In the genomic region with DNA sequence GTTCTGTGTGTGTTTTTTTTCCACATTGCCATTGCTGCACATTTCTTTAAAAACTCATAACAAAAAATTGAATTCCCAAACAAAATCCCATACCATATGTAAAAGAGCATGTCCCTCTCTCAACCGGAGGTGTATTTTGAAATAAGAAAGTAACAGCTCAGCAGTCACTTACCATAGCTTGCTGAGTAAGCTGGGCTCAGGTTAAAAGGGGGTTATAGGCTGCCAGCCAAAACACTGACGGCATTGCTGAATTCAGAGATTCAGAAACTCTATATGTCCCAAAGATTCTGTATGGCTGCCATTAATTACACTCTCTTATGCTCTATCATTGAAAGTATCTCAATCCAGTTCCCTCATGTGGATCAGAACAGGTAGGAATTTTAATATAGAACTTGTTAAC, we compare ENCODE assay signal across 17 cellular contexts.
DNase-seq lines count a peak whose midpoint lies in the region; ATAC-seq and TF ChIP-seq lines count a peak whose summit lies in the region.
"Had no signal": no experiment of that assay in that cellular context is flagged by ENCODE, and none has a peak within 500 bp of the region (broad histone marks: within the 10 kb centered on the region; RNA-seq: fewer than 3 reads in every experiment).

No MANE protein-coding gene starts in this region.

- POLR2A ChIA-PET in IMR-90 (lab: Charles Lee; ENCODE audit: unreplicated experiment) = no interaction called here

- H2AK9ac ChIP-seq in IMR-90 (replicated peaks; ENCODE audit: low read depth, low read length, poor library complexity) = no peak overlapping the region

- DNase-seq in IMR-90 = peak; percentile 4
- peak; percentile 45 for DNase-seq in NCI-H69 (lab: John Stamatoyannopoulos, UW)
- DNase-seq in iris pigment epithelial cell (ENCODE audit: low read depth) = peak; percentile 15
- DNase-seq in Kasumi-1 (lab: John Stamatoyannopoulos, UW) = no peak
- DNase-seq in NCI-H2029 treated with DMSO at 0.1 percent for 48 hours (lab: John Stamatoyannopoulos, UW) = no peak
- DNase-seq in UCSD-AML1 (lab: John Stamatoyannopoulos, UW; ENCODE audit: unreplicated experiment) = no peak
- DNase-seq: Caco-2; CD4-positive, CD25-positive, alpha-beta regulatory T cell; CD8-positive, alpha-beta T cell; DMS153; DND-41; GM23248; H7; HCEC 1CT had no signal

- no peak overlapping the region for H4K5ac ChIP-seq in IMR-90 (ENCODE audit: low read depth, low read length)

- H2BK5ac ChIP-seq in IMR-90 (ENCODE audit: low read depth, low read length, poor library complexity, severe bottlenecking) = no peak overlapping the region

- H3K4ac ChIP-seq in IMR-90 (ENCODE audit: low read depth, low read length) = no peak overlapping the region

- no peak overlapping the region for H2AFZ ChIP-seq in IMR-90 (replicated peaks; ENCODE audit: low read length, poor library complexity)
- H2AFZ ChIP-seq: GM23248 had no signal

- H3K4me1 ChIP-seq in IMR-90 (ENCODE audit: control insufficient read depth, insufficient read depth, low read length) = no peaks in the 10 kb centered on the region
- H3K4me1 ChIP-seq: Caco-2 had no signal

- no peak overlapping the region for H4K91ac ChIP-seq in IMR-90 (ENCODE audit: insufficient read depth, low read depth, low read length)

- H2BK15ac ChIP-seq in IMR-90 (ENCODE audit: low read depth, low read length) = no peak overlapping the region

- no peak overlapping the region for H2BK120ac ChIP-seq in IMR-90 (ENCODE audit: low read depth, low read length)

- no peak for TF ChIP-seq CTCF in IMR-90 (conservative IDR thresholded peaks at IDR 0.05; ENCODE audit: low read depth, low read length)

- dilution Hi-C loops in IMR-90 (cut with HindIII; ENCODE audit: low sequenced_read_pairs, unreplicated experiment) = no loop called here

- H2AK5ac ChIP-seq in IMR-90 (ENCODE audit: low read depth, low read length) = no peak overlapping the region

- no peak overlapping the region for H3K9ac ChIP-seq in IMR-90 (ENCODE audit: low read depth, low read length)
- H3K9ac ChIP-seq: BLaER1, GM23248 had no signal

- no peak for TF ChIP-seq POLR2A in IMR-90 (IDR thresholded peaks at IDR 0.05; ENCODE audit: low read depth, low read length)

- H3K14ac ChIP-seq in IMR-90 (replicated peaks; ENCODE audit: low read depth, low read length) = no peak overlapping the region

- H2BK20ac ChIP-seq in IMR-90 (ENCODE audit: low read depth, low read length) = no peak overlapping the region

- no peak overlapping the region for H3K27ac ChIP-seq in IMR-90 (ENCODE audit: insufficient read depth, low read length)
- H3K27ac ChIP-seq: 22Rv1, BLaER1, C4-2B, GM23248 had no signal

- WGBS in IMR-90 (ENCODE audit: extremely low coverage in 2 of 2, insufficient read length in 1 of 2), 2 experiments = no CpG with 5 or more reads among the region's 2 CpGs

- H3K18ac ChIP-seq in IMR-90 (ENCODE audit: low read depth, low read length) = no peak overlapping the region

- no peaks in the 10 kb centered on the region for H3K9me3 ChIP-seq in IMR-90 (ENCODE audit: control insufficient read depth, insufficient read depth, low read length)
- H3K9me3 ChIP-seq: BLaER1 had no signal

- H3K79me1 ChIP-seq in IMR-90 (ENCODE audit: low read depth in 1 of 2, low read length in 2 of 2) = no peaks in the 10 kb centered on the region

- no peak overlapping the region for H4K8ac ChIP-seq in IMR-90 (ENCODE audit: low read depth in 2 of 2, low read length in 2 of 2)

- no peak overlapping the region for H3K23ac ChIP-seq in IMR-90 (ENCODE audit: low read depth, low read length)

- BruUV-seq in IMR-90 (replicated peaks; lab: Mats Ljungman, UMichigan) = no TSS peak

- H3K9me1 ChIP-seq in IMR-90 (ENCODE audit: insufficient read depth, low read length) = no peaks in the 10 kb centered on the region

- no peak overlapping the region for H3K4me3 ChIP-seq in IMR-90 (ENCODE audit: insufficient read depth, low read depth, low read length)
- H3K4me3 ChIP-seq: BLaER1, GM23248 had no signal

- intact Hi-C loops in IMR-90 (cut with micrococcal nuclease) = no loop called here

- ATAC-seq in IMR-90 (ENCODE audit: low read depth) = no peak
- ATAC-seq: CD8-positive, alpha-beta T cell had no signal

- H3K36me3 ChIP-seq in IMR-90 (ENCODE audit: control insufficient read depth, insufficient read depth, low read length) = no peaks in the 10 kb centered on the region
- H3K36me3 ChIP-seq: BLaER1 had no signal

- no peak for TF ChIP-seq RAD21 in IMR-90 (IDR thresholded peaks at IDR 0.05; ENCODE audit: low read length)

- in situ Hi-C loops in IMR-90 (cut with MboI; ENCODE audit: low sequenced_read_pairs) = no loop called here

- CTCF ChIA-PET in IMR-90 (lab: Yijun Ruan, JAX) = no interaction called here

- no peaks in the 10 kb centered on the region for H3K27me3 ChIP-seq in IMR-90 (ENCODE audit: control insufficient read depth, insufficient read depth, low read length)
- H3K27me3 ChIP-seq: BLaER1 had no signal

- no peak overlapping the region for H3K4me2 ChIP-seq in IMR-90 (ENCODE audit: low read depth, low read length)
- H3K4me2 ChIP-seq: BLaER1 had no signal

- no peaks in the 10 kb centered on the region for H4K20me1 ChIP-seq in IMR-90 (ENCODE audit: insufficient read depth, low read length)
- H4K20me1 ChIP-seq: BLaER1 had no signal

- H3K56ac ChIP-seq in IMR-90 (ENCODE audit: extremely low read depth, insufficient read depth, low read length) = no peak overlapping the region

TF ChIP-seq in IMR-90, 13 proteins besides CTCF, POLR2A, EP300 and RAD21:
- TF ChIP-seq RFX5 (IDR thresholded peaks at IDR 0.05; ENCODE audit: low read depth, low read length) (no peak), FOS (IDR thresholded peaks at IDR 0.05; ENCODE audit: low read depth, low read length) (no peak), CHD1 (IDR thresholded peaks at IDR 0.05; ENCODE audit: low read depth, low read length) (no peak), SMC3 (IDR thresholded peaks at IDR 0.05; ENCODE audit: low read depth, low read length) (no peak), CEBPB (IDR thresholded peaks at IDR 0.05; ENCODE audit: low read depth, low read length) (no peak), MAZ (IDR thresholded peaks at IDR 0.05; ENCODE audit: borderline replicate concordance, low read depth, low read length) (no peak), BHLHE40 (IDR thresholded peaks at IDR 0.05; ENCODE audit: low read depth, low read length) (no peak), NFE2L2 (IDR thresholded peaks at IDR 0.05; ENCODE audit: low read depth, low read length) (no peak), MXI1 (IDR thresholded peaks at IDR 0.05; ENCODE audit: borderline replicate concordance, low read depth, low read length) (no peak), RCOR1 (IDR thresholded peaks at IDR 0.05; ENCODE audit: insufficient replicate concordance, low read length) (no peak), MAFK (IDR thresholded peaks at IDR 0.05; ENCODE audit: low read depth, low read length) (no peak)
- TF ChIP-seq, protein P1, sequence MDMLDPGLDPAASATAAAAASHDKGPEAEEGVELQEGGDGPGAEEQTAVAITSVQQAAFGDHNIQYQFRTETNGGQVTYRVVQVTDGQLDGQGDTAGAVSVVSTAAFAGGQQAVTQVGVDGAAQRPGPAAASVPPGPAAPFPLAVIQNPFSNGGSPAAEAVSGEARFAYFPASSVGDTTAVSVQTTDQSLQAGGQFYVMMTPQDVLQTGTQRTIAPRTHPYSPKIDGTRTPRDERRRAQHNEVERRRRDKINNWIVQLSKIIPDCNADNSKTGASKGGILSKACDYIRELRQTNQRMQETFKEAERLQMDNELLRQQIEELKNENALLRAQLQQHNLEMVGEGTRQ (IDR thresholded peaks at IDR 0.05; ENCODE audit: low read depth, low read length) = no peak
- TF ChIP-seq, protein P2, sequence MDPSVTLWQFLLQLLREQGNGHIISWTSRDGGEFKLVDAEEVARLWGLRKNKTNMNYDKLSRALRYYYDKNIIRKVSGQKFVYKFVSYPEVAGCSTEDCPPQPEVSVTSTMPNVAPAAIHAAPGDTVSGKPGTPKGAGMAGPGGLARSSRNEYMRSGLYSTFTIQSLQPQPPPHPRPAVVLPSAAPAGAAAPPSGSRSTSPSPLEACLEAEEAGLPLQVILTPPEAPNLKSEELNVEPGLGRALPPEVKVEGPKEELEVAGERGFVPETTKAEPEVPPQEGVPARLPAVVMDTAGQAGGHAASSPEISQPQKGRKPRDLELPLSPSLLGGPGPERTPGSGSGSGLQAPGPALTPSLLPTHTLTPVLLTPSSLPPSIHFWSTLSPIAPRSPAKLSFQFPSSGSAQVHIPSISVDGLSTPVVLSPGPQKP (IDR thresholded peaks at IDR 0.05; ENCODE audit: borderline replicate concordance, low read depth, low read length) = no peak

Comparison
In these comparisons a context has a peak if more than half of its experiments do, and no peak if none do; other contexts are left out.
1. DNase-seq: peak in IMR-90 (single experiment), NCI-H69 (single experiment) and iris pigment epithelial cell (single experiment); none in Kasumi-1 (0 of 2), NCI-H2029 treated with DMSO at 0.1 percent for 48 hours (single experiment) and UCSD-AML1 (single experiment).